Comparison of ENCODE assay signal across 1 cellular context in genomic region chr2:217510790-217511291, GRCh38.
TF ChIP-seq lines count a peak whose summit lies in the region.

No MANE protein-coding gene starts in this region.

TF ChIP-seq in HEK293, 187 proteins besides CTCF, POLR2A, EP300 and RAD21 (continued from another document):
- TF ChIP-seq HIC1 (tag by site-specific recombination; IDR thresholded peaks at IDR 0.05) (no peak), ZNF585B (tag by site-specific recombination; IDR thresholded peaks at IDR 0.05) (no peak), HOXD13 (CRISPR knock-in tag; IDR thresholded peaks at IDR 0.05; ENCODE audit: borderline replicate concordance) (no peak), ZNF561 (tag by site-specific recombination; IDR thresholded peaks at IDR 0.05; ENCODE audit: borderline replicate concordance) (no peak), ZNF707 (tag by site-specific recombination; IDR thresholded peaks at IDR 0.05) (no peak), ZBTB8A (tag by site-specific recombination; IDR thresholded peaks at IDR 0.05) (no peak), ZNF843 (tag by site-specific recombination; IDR thresholded peaks at IDR 0.05) (no peak), KLF9 (tag by site-specific recombination; IDR thresholded peaks at IDR 0.05; ENCODE audit: low read depth) (0 out of 2 replicates have a peak, but pooled peaks have one; percentile 11), ZNF214 (tag by site-specific recombination; IDR thresholded peaks at IDR 0.05; ENCODE audit: borderline replicate concordance) (no peak), ZFP41 (tag by site-specific recombination; IDR thresholded peaks at IDR 0.05; ENCODE audit: borderline replicate concordance) (no peak), ZNF610 (tag by site-specific recombination; IDR thresholded peaks at IDR 0.05; ENCODE audit: borderline replicate concordance) (no peak), TRIM28 (IDR thresholded peaks at IDR 0.05; ENCODE audit: borderline replicate concordance, low read length) (0 out of 2 replicates have a peak, but pooled peaks have one; percentile 26), ZNF140 (tag by site-specific recombination; IDR thresholded peaks at IDR 0.05) (no peak), ZSCAN5A (tag by site-specific recombination; IDR thresholded peaks at IDR 0.05) (no peak), ZNF426 (tag by site-specific recombination; IDR thresholded peaks at IDR 0.05) (no peak), ZNF169 (tag by site-specific recombination; IDR thresholded peaks at IDR 0.05) (no peak), KLF16 (tag by site-specific recombination; IDR thresholded peaks at IDR 0.05) (no peak), GLI4 (tag by site-specific recombination; IDR thresholded peaks at IDR 0.05) (no peak), ZNF132 (tag by site-specific recombination; IDR thresholded peaks at IDR 0.05; ENCODE audit: borderline replicate concordance) (no peak), MYNN (tag by site-specific recombination; IDR thresholded peaks at IDR 0.05; ENCODE audit: borderline replicate concordance) (no peak), IKZF3 (tag by site-specific recombination; IDR thresholded peaks at IDR 0.05) (no peak), ZNF623 (tag by site-specific recombination; IDR thresholded peaks at IDR 0.05) (no peak), ZNF837 (tag by site-specific recombination; IDR thresholded peaks at IDR 0.05) (no peak), SP7 (tag by site-specific recombination; IDR thresholded peaks at IDR 0.05) (no peak), MEIS1 (CRISPR knock-in tag; IDR thresholded peaks at IDR 0.05; ENCODE audit: borderline replicate concordance) (no peak), ZNF223 (tag by site-specific recombination; IDR thresholded peaks at IDR 0.05) (no peak), ATF2 (tag by site-specific recombination; IDR thresholded peaks at IDR 0.05; ENCODE audit: low read depth) (no peak), ZNF335 (tag by site-specific recombination; conservative IDR thresholded peaks at IDR 0.05) (no peak; the same call in 1 of the 2 replicates), ZNF548 (tag by site-specific recombination; IDR thresholded peaks at IDR 0.05) (no peak), PRDM1 (tag by site-specific recombination; IDR thresholded peaks at IDR 0.05) (no peak), ZNF501 (tag by site-specific recombination; IDR thresholded peaks at IDR 0.05) (no peak), ZFP3 (tag by site-specific recombination; IDR thresholded peaks at IDR 0.05; ENCODE audit: low read depth) (no peak), KLF8 (tag by site-specific recombination; IDR thresholded peaks at IDR 0.05) (no peak), BCL6B (tag by site-specific recombination; IDR thresholded peaks at IDR 0.05) (no peak)
- TF ChIP-seq, protein P1, sequence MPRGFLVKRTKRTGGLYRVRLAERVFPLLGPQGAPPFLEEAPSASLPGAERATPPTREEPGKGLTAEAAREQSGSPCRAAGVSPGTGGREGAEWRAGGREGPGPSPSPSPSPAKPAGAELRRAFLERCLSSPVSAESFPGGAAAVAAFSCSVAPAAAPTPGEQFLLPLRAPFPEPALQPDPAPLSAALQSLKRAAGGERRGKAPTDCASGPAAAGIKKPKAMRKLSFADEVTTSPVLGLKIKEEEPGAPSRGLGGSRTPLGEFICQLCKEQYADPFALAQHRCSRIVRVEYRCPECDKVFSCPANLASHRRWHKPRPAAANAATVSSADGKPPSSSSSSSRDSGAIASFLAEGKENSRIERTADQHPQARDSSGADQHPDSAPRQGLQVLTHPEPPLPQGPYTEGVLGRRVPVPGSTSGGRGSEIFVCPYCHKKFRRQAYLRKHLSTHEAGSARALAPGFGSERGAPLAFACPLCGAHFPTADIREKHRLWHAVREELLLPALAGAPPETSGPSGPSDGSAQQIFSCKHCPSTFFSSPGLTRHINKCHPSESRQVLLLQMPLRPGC (tag by site-specific recombination; IDR thresholded peaks at IDR 0.05) = no peak
- TF ChIP-seq, protein P2, sequence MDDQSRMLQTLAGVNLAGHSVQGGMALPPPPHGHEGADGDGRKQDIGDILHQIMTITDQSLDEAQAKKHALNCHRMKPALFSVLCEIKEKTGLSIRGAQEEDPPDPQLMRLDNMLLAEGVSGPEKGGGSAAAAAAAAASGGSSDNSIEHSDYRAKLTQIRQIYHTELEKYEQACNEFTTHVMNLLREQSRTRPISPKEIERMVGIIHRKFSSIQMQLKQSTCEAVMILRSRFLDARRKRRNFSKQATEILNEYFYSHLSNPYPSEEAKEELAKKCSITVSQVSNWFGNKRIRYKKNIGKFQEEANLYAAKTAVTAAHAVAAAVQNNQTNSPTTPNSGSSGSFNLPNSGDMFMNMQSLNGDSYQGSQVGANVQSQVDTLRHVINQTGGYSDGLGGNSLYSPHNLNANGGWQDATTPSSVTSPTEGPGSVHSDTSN (CRISPR knock-in tag; IDR thresholded peaks at IDR 0.05) = no peak
- TF ChIP-seq, protein P3, sequence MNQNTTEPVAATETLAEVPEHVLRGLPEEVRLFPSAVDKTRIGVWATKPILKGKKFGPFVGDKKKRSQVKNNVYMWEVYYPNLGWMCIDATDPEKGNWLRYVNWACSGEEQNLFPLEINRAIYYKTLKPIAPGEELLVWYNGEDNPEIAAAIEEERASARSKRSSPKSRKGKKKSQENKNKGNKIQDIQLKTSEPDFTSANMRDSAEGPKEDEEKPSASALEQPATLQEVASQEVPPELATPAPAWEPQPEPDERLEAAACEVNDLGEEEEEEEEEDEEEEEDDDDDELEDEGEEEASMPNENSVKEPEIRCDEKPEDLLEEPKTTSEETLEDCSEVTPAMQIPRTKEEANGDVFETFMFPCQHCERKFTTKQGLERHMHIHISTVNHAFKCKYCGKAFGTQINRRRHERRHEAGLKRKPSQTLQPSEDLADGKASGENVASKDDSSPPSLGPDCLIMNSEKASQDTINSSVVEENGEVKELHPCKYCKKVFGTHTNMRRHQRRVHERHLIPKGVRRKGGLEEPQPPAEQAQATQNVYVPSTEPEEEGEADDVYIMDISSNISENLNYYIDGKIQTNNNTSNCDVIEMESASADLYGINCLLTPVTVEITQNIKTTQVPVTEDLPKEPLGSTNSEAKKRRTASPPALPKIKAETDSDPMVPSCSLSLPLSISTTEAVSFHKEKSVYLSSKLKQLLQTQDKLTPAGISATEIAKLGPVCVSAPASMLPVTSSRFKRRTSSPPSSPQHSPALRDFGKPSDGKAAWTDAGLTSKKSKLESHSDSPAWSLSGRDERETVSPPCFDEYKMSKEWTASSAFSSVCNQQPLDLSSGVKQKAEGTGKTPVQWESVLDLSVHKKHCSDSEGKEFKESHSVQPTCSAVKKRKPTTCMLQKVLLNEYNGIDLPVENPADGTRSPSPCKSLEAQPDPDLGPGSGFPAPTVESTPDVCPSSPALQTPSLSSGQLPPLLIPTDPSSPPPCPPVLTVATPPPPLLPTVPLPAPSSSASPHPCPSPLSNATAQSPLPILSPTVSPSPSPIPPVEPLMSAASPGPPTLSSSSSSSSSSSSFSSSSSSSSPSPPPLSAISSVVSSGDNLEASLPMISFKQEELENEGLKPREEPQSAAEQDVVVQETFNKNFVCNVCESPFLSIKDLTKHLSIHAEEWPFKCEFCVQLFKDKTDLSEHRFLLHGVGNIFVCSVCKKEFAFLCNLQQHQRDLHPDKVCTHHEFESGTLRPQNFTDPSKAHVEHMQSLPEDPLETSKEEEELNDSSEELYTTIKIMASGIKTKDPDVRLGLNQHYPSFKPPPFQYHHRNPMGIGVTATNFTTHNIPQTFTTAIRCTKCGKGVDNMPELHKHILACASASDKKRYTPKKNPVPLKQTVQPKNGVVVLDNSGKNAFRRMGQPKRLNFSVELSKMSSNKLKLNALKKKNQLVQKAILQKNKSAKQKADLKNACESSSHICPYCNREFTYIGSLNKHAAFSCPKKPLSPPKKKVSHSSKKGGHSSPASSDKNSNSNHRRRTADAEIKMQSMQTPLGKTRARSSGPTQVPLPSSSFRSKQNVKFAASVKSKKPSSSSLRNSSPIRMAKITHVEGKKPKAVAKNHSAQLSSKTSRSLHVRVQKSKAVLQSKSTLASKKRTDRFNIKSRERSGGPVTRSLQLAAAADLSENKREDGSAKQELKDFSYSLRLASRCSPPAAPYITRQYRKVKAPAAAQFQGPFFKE (tag by site-specific recombination; IDR thresholded peaks at IDR 0.05; ENCODE audit: borderline replicate concordance) = no peak
- TF ChIP-seq, protein P4, sequence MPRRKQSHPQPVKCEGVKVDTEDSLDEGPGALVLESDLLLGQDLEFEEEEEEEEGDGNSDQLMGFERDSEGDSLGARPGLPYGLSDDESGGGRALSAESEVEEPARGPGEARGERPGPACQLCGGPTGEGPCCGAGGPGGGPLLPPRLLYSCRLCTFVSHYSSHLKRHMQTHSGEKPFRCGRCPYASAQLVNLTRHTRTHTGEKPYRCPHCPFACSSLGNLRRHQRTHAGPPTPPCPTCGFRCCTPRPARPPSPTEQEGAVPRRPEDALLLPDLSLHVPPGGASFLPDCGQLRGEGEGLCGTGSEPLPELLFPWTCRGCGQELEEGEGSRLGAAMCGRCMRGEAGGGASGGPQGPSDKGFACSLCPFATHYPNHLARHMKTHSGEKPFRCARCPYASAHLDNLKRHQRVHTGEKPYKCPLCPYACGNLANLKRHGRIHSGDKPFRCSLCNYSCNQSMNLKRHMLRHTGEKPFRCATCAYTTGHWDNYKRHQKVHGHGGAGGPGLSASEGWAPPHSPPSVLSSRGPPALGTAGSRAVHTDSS (tag by site-specific recombination; IDR thresholded peaks at IDR 0.05) = no peak
